9 cellular contexts compared by ENCODE assay signal in the genomic region with DNA sequence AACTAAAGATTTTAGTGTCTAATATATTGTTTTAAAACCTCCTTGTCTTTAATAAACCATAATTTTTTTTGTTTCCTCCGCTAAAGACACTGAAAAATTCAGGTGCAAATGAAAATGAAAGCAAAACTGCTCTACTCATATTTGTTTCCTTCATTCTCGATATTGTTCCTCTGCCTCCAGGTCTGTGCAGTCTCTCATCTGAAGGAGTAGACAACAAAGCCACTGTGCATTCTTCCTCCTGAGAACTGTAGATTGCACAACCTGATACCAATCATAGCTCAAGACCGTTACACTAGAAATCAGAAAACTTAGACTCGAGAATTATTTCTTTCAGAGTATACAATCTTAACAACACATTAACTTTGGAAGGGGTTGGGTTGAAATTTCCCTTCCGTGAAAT.
DNase-seq lines count a peak whose midpoint lies in the region; ATAC-seq and TF ChIP-seq lines count a peak whose summit lies in the region.
"Had no signal": no experiment of that assay in that cellular context is flagged by ENCODE, and none has a peak within 500 bp of the region (broad histone marks: within the 10 kb centered on the region; RNA-seq: fewer than 3 reads in every experiment).

No MANE protein-coding gene starts in this region.

- intact Hi-C loops in CD14-positive monocyte (cut with micrococcal nuclease) = no loop called here

- peak overlapping the region in 1 of 2 experiments; percentile 83 for H3K4me3 ChIP-seq in mesenchymal stem cell (ENCODE audit: insufficient read depth in 1 of 2, low read depth in 1 of 2, low read length in 2 of 2)

- H3K9me3 Mint-ChIP-seq in CD14-positive monocyte = peaks cover 0 to 10% (median 6%) of the 10 kb centered on the region in 7 donors

- no peak overlapping the region for H3K14ac ChIP-seq in mesenchymal stem cell (ENCODE audit: low read length in 2 of 2)

- H3K27ac Mint-ChIP-seq in CD14-positive monocyte = no peak overlapping the region

- no peak overlapping the region for H3K4me2 ChIP-seq in mesenchymal stem cell (ENCODE audit: low read length, poor library complexity, severe bottlenecking)

- CTCF ChIA-PET in HEK293T (lab: Yijun Ruan, JAX) = no interaction called here

- no peak overlapping the region for H2BK12ac ChIP-seq in mesenchymal stem cell (ENCODE audit: low read length in 2 of 2)

- H3K4me3 Mint-ChIP-seq in CD14-positive monocyte = peak overlapping the region; percentile 13 to 68

- WGBS in mesenchymal stem cell = 95% methylated on average over 3 of the region's 5 CpGs

- no peaks in the 10 kb centered on the region for H3K36me3 Mint-ChIP-seq in CD14-positive monocyte

- H3K4me1 ChIP-seq in mesenchymal stem cell (ENCODE audit: control insufficient read depth, insufficient read depth, low read depth, low read length) = no peaks in the 10 kb centered on the region

- ATAC-seq in HG03565 (IDR thresholded peaks at IDR 0.05; ENCODE audit: unreplicated experiment) (no peak), HG02798 (IDR thresholded peaks at IDR 0.05; ENCODE audit: poor library complexity, unreplicated experiment) (no peak), HG03442 (IDR thresholded peaks at IDR 0.05; ENCODE audit: unreplicated experiment) (no peak)

- no peak overlapping the region for H2AK5ac ChIP-seq in mesenchymal stem cell (ENCODE audit: low read length, severe bottlenecking)

- POLR2A ChIA-PET in HEK293T (lab: Yijun Ruan, JAX) = no interaction called here

- DNase-seq in CD14-positive monocyte (ENCODE audit: low spot score) = no peak
- peak; percentile 3 for DNase-seq in LoVo (ENCODE audit: low spot score)
- DNase-seq in amniotic epithelial cell (ENCODE audit: low read depth) = peak; percentile 7
- no peak for DNase-seq in mesenchymal stem cell
- DNase-seq in HEK293T (ENCODE audit: extremely low spot score) = no peak
- DNase-seq: NCI-H1417 had no signal

- no peaks in the 10 kb centered on the region for H3K27me3 Mint-ChIP-seq in CD14-positive monocyte (ENCODE audit: low read depth in 3 of 3)

- no peaks in the 10 kb centered on the region for H3K36me3 ChIP-seq in mesenchymal stem cell (ENCODE audit: control insufficient read depth in 1 of 2, insufficient read depth in 2 of 2, low read depth in 1 of 2, low read length in 2 of 2)

- H2BK5ac ChIP-seq in mesenchymal stem cell (ENCODE audit: low read depth, low read length, poor library complexity, severe bottlenecking) = no peak overlapping the region

- no peaks in the 10 kb centered on the region for H3K27me3 ChIP-seq in mesenchymal stem cell (ENCODE audit: control insufficient read depth in 1 of 2, insufficient read depth in 1 of 2, low read length in 2 of 2)

- no peak overlapping the region for H4K91ac ChIP-seq in mesenchymal stem cell (ENCODE audit: low read length)

- no peak overlapping the region for H2AFZ ChIP-seq in mesenchymal stem cell (ENCODE audit: low read depth, low read length)

- peak overlapping the region; percentile 86 for H3K9ac ChIP-seq in mesenchymal stem cell (ENCODE audit: low read length)

- no peaks in the 10 kb centered on the region for H3K9me3 ChIP-seq in mesenchymal stem cell (ENCODE audit: control insufficient read depth, low read length)

- H3K4ac ChIP-seq in mesenchymal stem cell (ENCODE audit: low read depth in 1 of 2, low read length in 2 of 2) = no peak overlapping the region

- no peak overlapping the region for H2BK120ac ChIP-seq in mesenchymal stem cell (ENCODE audit: low read depth, low read length)

- no peaks in the 10 kb centered on the region for H3K79me1 ChIP-seq in mesenchymal stem cell (replicated peaks; ENCODE audit: low read length, poor library complexity, severe bottlenecking)

- no peak overlapping the region for H3K23ac ChIP-seq in mesenchymal stem cell (ENCODE audit: low read length in 2 of 2)

- no peak overlapping the region for H3K27ac ChIP-seq in mesenchymal stem cell (ENCODE audit: low read length, poor library complexity, severe bottlenecking)

- TF ChIP-seq CTCF in CD14-positive monocyte (IDR thresholded peaks at IDR 0.05) = no peak

- peaks cover 2% of the 10 kb centered on the region for H3K4me1 Mint-ChIP-seq in CD14-positive monocyte

- H2BK15ac ChIP-seq in mesenchymal stem cell (ENCODE audit: low read depth, poor library complexity, severe bottlenecking) = no peak overlapping the region

- no peak overlapping the region for H3K18ac ChIP-seq in mesenchymal stem cell (ENCODE audit: low read depth in 1 of 2, low read length in 2 of 2)

- no peak overlapping the region for H4K8ac ChIP-seq in mesenchymal stem cell (ENCODE audit: low read length)

TF ChIP-seq in HEK293T, 16 proteins besides CTCF, POLR2A, EP300 and RAD21:
- TF ChIP-seq FOXM1 (IDR thresholded peaks at IDR 0.05; ENCODE audit: borderline replicate concordance) = no peak
- no peak for TF ChIP-seq ELF4 (IDR thresholded peaks at IDR 0.05)
- TF ChIP-seq SUZ12 (IDR thresholded peaks at IDR 0.05) = no peak
- TF ChIP-seq L3MBTL2 (conservative IDR thresholded peaks at IDR 0.05) = no peak
- no peak for TF ChIP-seq ARNT (IDR thresholded peaks at IDR 0.05)
- no peak for TF ChIP-seq FOXA1 (IDR thresholded peaks at IDR 0.05)
- no peak for TF ChIP-seq SP1 (IDR thresholded peaks at IDR 0.05)
- TF ChIP-seq BHLHE40 (IDR thresholded peaks at IDR 0.05; ENCODE audit: borderline replicate concordance) = no peak
- TF ChIP-seq NFRKB (IDR thresholded peaks at IDR 0.05) = no peak
- TF ChIP-seq TARDBP (IDR thresholded peaks at IDR 0.05) = no peak
- TF ChIP-seq CTBP1 (IDR thresholded peaks at IDR 0.05; ENCODE audit: borderline replicate concordance) = no peak
- TF ChIP-seq FOXK2 (IDR thresholded peaks at IDR 0.05) = no peak
- TF ChIP-seq, protein P1, sequence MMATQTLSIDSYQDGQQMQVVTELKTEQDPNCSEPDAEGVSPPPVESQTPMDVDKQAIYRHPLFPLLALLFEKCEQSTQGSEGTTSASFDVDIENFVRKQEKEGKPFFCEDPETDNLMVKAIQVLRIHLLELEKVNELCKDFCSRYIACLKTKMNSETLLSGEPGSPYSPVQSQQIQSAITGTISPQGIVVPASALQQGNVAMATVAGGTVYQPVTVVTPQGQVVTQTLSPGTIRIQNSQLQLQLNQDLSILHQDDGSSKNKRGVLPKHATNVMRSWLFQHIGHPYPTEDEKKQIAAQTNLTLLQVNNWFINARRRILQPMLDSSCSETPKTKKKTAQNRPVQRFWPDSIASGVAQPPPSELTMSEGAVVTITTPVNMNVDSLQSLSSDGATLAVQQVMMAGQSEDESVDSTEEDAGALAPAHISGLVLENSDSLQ (IDR thresholded peaks at IDR 0.05) = no peak
- no peak for TF ChIP-seq HDGF (IDR thresholded peaks at IDR 0.05; ENCODE audit: borderline replicate concordance)
- no peak for TF ChIP-seq ZNF384 (IDR thresholded peaks at IDR 0.05)
- TF ChIP-seq LEF1 (IDR thresholded peaks at IDR 0.05; ENCODE audit: borderline replicate concordance) = no peak

Comparison
In these comparisons a context has a peak if more than half of its experiments do, and no peak if none do; other contexts are left out.
1. DNase-seq: peak in LoVo (single experiment) and amniotic epithelial cell (single experiment); none in CD14-positive monocyte (single experiment), mesenchymal stem cell (single experiment) and HEK293T (single experiment).